Comparison of ENCODE assay signal across 30 cellular contexts in genomic region chr3:67649681-67650080, GRCh38. TPM values are rescaled to one million over a fixed set of nuclear protein-coding genes. Genes with fewer than 3 reads are reported as not detected.
DNase-seq lines count a peak whose midpoint lies in the region; ATAC-seq and TF ChIP-seq lines count a peak whose summit lies in the region.
"Had no signal": no experiment of that assay in that cellular context is flagged by ENCODE, and none has a peak within 500 bp of the region (broad histone marks: within the 10 kb centered on the region; RNA-seq: fewer than 3 reads in every experiment).

No MANE protein-coding gene starts in this region.

- H3K27me3 Mint-ChIP-seq in CD4-positive, CD25-positive, alpha-beta regulatory T cell: no peaks in the 10 kb centered on the region
- H3K27me3 Mint-ChIP-seq: activated T-cell treated with anti-CD3 and anti-CD28 coated beads, Interleukin-2, amount 50 U/mL, for 24 hours; B cell had no signal

- no peak for TF ChIP-seq CTCF in hepatocyte (IDR thresholded peaks at IDR 0.05; ENCODE audit: poor library complexity)

- no peak overlapping the region for H2AFZ ChIP-seq in hepatocyte

- H3K4me3 Mint-ChIP-seq in CD4-positive, CD25-positive, alpha-beta regulatory T cell: peak overlapping the region; percentile 3 to 89 (median 50)
- H3K4me3 Mint-ChIP-seq: activated T-cell treated with anti-CD3 and anti-CD28 coated beads, Interleukin-2, amount 50 U/mL, for 24 hours; B cell; neural crest cell had no signal

- H3K27me3 ChIP-seq in CD4-positive, CD25-positive, alpha-beta regulatory T cell (ENCODE audit: control insufficient read depth, insufficient read depth, low read length): no peaks in the 10 kb centered on the region
- no peaks in the 10 kb centered on the region for H3K27me3 ChIP-seq in hepatocyte
- H3K27me3 ChIP-seq: cardiac muscle cell, colonic mucosa, MG63, sigmoid colon had no signal

- peaks cover 21% of the 10 kb centered on the region for H3K36me3 ChIP-seq in CD4-positive, CD25-positive, alpha-beta regulatory T cell (ENCODE audit: control insufficient read depth, insufficient read depth, low read length)
- H3K36me3 ChIP-seq in hepatocyte (replicated peaks; ENCODE audit: insufficient read depth, low read depth): no peaks in the 10 kb centered on the region
- H3K36me3 ChIP-seq: cardiac muscle cell, colonic mucosa, lower lobe of right lung, MG63, sigmoid colon had no signal

- DNase-seq in CD4-positive, CD25-positive, alpha-beta regulatory T cell: no peak
- DNase-seq in LHCN-M2 (ENCODE audit: low read depth) (peak; percentile 83), hepatocyte (ENCODE audit: low spot score) (no peak), renal cortical epithelial cell (ENCODE audit: low read depth) (peak; percentile 25), COLO829 (ENCODE audit: low spot score) (no peak), anterior cingulate cortex (lab: John Stamatoyannopoulos, UW) (no peak), NCI-H128 (lab: John Stamatoyannopoulos, UW; ENCODE audit: unreplicated experiment) (no peak)
- DNase-seq: activated CD4-positive, alpha-beta T cell treated with anti-CD3 and anti-CD28 coated beads for 48 hours; activated naive CD4-positive, alpha-beta T cell treated with Interleukin-2 at 50 U/mL for 16 hours; activated T-cell treated with anti-CD3 and anti-CD28 coated beads, Interleukin-2, amount 50 U/mL, for 24 hours; effector CD8-positive, alpha-beta T cell; erythroblast; kidney; lower lobe of right lung; MG63; NCI-H1417; NCI-H2107; sigmoid colon; SK-N-SH; stimulated activated CD4-positive, alpha-beta T cell treated with anti-CD3 and anti-CD28 coated beads, Interleukin-15, amount 100 ng/mL, for 24 hours; stimulated activated naive CD4-positive, alpha-beta T cell treated with Interleukin-2 at 50 U/mL for 16 hours had no signal

- peaks cover 46% of the 10 kb centered on the region for H3K79me2 ChIP-seq in hepatocyte

- no peaks in the 10 kb centered on the region for H3K9me2 ChIP-seq in hepatocyte (replicated peaks; ENCODE audit: insufficient read depth)
- H3K9me2 ChIP-seq: SK-N-SH had no signal

- peaks cover 0 to 1% (median 0%) of the 10 kb centered on the region in 7 donors for H3K9me3 Mint-ChIP-seq in CD4-positive, CD25-positive, alpha-beta regulatory T cell
- H3K9me3 Mint-ChIP-seq: neural crest cell had no signal

- H3K27ac Mint-ChIP-seq in CD4-positive, CD25-positive, alpha-beta regulatory T cell: peak overlapping the region in 1 of 3 donors; percentile 61
- H3K27ac Mint-ChIP-seq: activated T-cell treated with anti-CD3 and anti-CD28 coated beads, Interleukin-2, amount 50 U/mL, for 24 hours; B cell had no signal

- H4K20me1 ChIP-seq in hepatocyte (ENCODE audit: insufficient read depth, poor library complexity, severe bottlenecking): no peaks in the 10 kb centered on the region

- WGBS in hepatocyte (ENCODE audit: low lambda C conversion rate, missing lambda C conversion rate): 48% methylated on average over 3 of the region's 3 CpGs

- H3K4me3 ChIP-seq in CD4-positive, CD25-positive, alpha-beta regulatory T cell (ENCODE audit: low read depth, low read length): no peak overlapping the region
- H3K4me3 ChIP-seq in hepatocyte: no peak overlapping the region
- H3K4me3 ChIP-seq: cardiac muscle cell, colonic mucosa, K562, lower lobe of right lung, MG63, mucosa of descending colon, sigmoid colon had no signal

- H3K4me1 ChIP-seq in CD4-positive, CD25-positive, alpha-beta regulatory T cell (ENCODE audit: control insufficient read depth, insufficient read depth, low read length, poor library complexity, severe bottlenecking): peaks cover 36% of the 10 kb centered on the region
- H3K4me1 ChIP-seq in hepatocyte (ENCODE audit: insufficient read depth): peaks cover 42% of the 10 kb centered on the region

- no peaks in the 10 kb centered on the region for H3K9me3 ChIP-seq in CD4-positive, CD25-positive, alpha-beta regulatory T cell (ENCODE audit: control insufficient read depth in 2 of 2, low read length in 2 of 2)
- H3K9me3 ChIP-seq in hepatocyte (ENCODE audit: low read depth): no peaks in the 10 kb centered on the region
- H3K9me3 ChIP-seq: colonic mucosa, lower lobe of right lung, MG63, mucosa of descending colon, sigmoid colon, SK-N-SH had no signal

- ATAC-seq in CD4-positive, CD25-positive, alpha-beta regulatory T cell (ENCODE audit: low read depth in 2 of 2): no peak
- no peak for ATAC-seq in GM21447 (IDR thresholded peaks at IDR 0.05; ENCODE audit: unreplicated experiment)
- ATAC-seq: HCT116, K562, lower lobe of right lung had no signal

- H3K4me1 Mint-ChIP-seq in CD4-positive, CD25-positive, alpha-beta regulatory T cell: peaks cover 44 to 76% (median 66%) of the 10 kb centered on the region in 4 donors

- H3K36me3 Mint-ChIP-seq in CD4-positive, CD25-positive, alpha-beta regulatory T cell: peaks cover 32% of the 10 kb centered on the region

- no peak overlapping the region for H3K27ac ChIP-seq in CD4-positive, CD25-positive, alpha-beta regulatory T cell (ENCODE audit: insufficient read depth, low read length, poor library complexity, severe bottlenecking)
- H3K27ac ChIP-seq in hepatocyte: peak overlapping the region; percentile 99
- H3K27ac ChIP-seq: lower lobe of right lung, sigmoid colon, VCaP had no signal

- peak overlapping the region; percentile 54 for H3K4me2 ChIP-seq in hepatocyte
- H3K4me2 ChIP-seq: SK-N-SH had no signal

RNA-seq across cellular contexts. Expression of gene SUCLG2, which starts 4.7 kb away (rescaled TPM):
- total RNA-seq in CD4-positive, CD25-positive, alpha-beta regulatory T cell: 53.6 TPM
- polyA plus RNA-seq in CD4-positive, CD25-positive, alpha-beta regulatory T cell: 10 to 100 TPM; 60.7 to 75.0 (median 69.5) TPM
- 107 and 108 TPM in 2 replicates for total RNA-seq in LHCN-M2 (2014; rRNA removed)
- 45.1 TPM for polyA plus RNA-seq in LHCN-M2 (2012)
- total RNA-seq in hepatocyte: 87.7 and 94.2 TPM in 2 replicates
- 52.1 and 58.0 TPM in 2 replicates for polyA plus RNA-seq in hepatocyte
- 94.1 and 111 TPM in 2 replicates for total RNA-seq in renal cortical epithelial cell

Comparison
In these comparisons a context has a peak if more than half of its experiments do, and no peak if none do; other contexts are left out.
1. DNase-seq: peak in LHCN-M2 (single experiment) and renal cortical epithelial cell (single experiment); none in CD4-positive, CD25-positive, alpha-beta regulatory T cell (0 of 3), hepatocyte (single experiment), COLO829 (single experiment), anterior cingulate cortex (0 of 58) and NCI-H128 (single experiment).